ENCODE assay signal across 8 cellular contexts in genomic region chr1:166876540-166876838, GRCh38. TPM values are rescaled to one million over a fixed set of nuclear protein-coding genes. Genes with fewer than 3 reads are reported as not detected.
A peak's percentile ranks its signal among the peaks of the same experiment; 100 is the strongest.
DNase-seq lines count a peak whose midpoint lies in the region; ATAC-seq and TF ChIP-seq lines count a peak whose summit lies in the region.

No MANE protein-coding gene starts in this region.

- intact Hi-C loops in head of caudate nucleus (cut with DNase I): loop anchor here (1.0 kb wide), 1 partner anchor 37 kb away; the partner anchor contains the start of gene POGK

- no peaks in the 10 kb centered on the region for H3K4me1 Mint-ChIP-seq in glutamatergic neuron (ENCODE audit: low read depth, unreplicated experiment)

- H3K27me3 ChIP-seq in AG04450 (ENCODE audit: control insufficient read depth, insufficient read depth, low read length): no peaks in the 10 kb centered on the region
- H3K27me3 ChIP-seq in thoracic aorta (replicated peaks; ENCODE audit: insufficient read depth): no peaks in the 10 kb centered on the region

- peaks cover 0 to 32% of the 10 kb centered on the region in 2 donors for H3K4me1 ChIP-seq in thoracic aorta (ENCODE audit: control insufficient read depth in 1 of 2, low read depth in 2 of 2)

- H3K4me3 Mint-ChIP-seq in glutamatergic neuron (ENCODE audit: unreplicated experiment): peak overlapping the region; percentile 90

- no peak for TF ChIP-seq CTCF in AG04450 (IDR thresholded peaks at IDR 0.05; ENCODE audit: low read depth, low read length)
- peak; percentile 45 for TF ChIP-seq CTCF in RWPE1 (conservative IDR thresholded peaks at IDR 0.05; ENCODE audit: low read depth)
- TF ChIP-seq CTCF in glutamatergic neuron (IDR thresholded peaks at IDR 0.05; ENCODE audit: partially characterized antibody, unreplicated experiment): no peak
- TF ChIP-seq CTCF in thoracic aorta (IDR thresholded peaks at IDR 0.05): peak; percentile 39

- peak; percentile 0 for ATAC-seq in GM21526 (IDR thresholded peaks at IDR 0.05; ENCODE audit: low FRiP score, unreplicated experiment)
- ATAC-seq in thoracic aorta (ENCODE audit: insufficient number of reproducible peaks, low FRiP score, low read depth): no peak
- no peak for ATAC-seq in HG03097 (IDR thresholded peaks at IDR 0.05; ENCODE audit: low FRiP score, unreplicated experiment)

- peak overlapping the region; percentile 94 for H3K27ac Mint-ChIP-seq in glutamatergic neuron (ENCODE audit: unreplicated experiment)

- CTCF ChIA-PET in AG04450 (lab: Charles Lee) (interaction anchor here (0.6 to 1.7 kb wide), 6 partner anchors 8 to 344 kb away, joined by 3 to 4 read pairs (median 4); partner anchors contain the start of gene POU2F1), RWPE1 (lab: Yijun Ruan, JAX) (interaction anchor here (1.5 to 1.7 kb wide), 2 partner anchors 34 to 180 kb away, joined by 4 to 6 read pairs; no protein-coding TSS in a partner anchor)

- peaks cover 2% of the 10 kb centered on the region for H3K27me3 Mint-ChIP-seq in glutamatergic neuron (ENCODE audit: unreplicated experiment)

- H3K9me3 ChIP-seq in AG04450 (ENCODE audit: control insufficient read depth, insufficient read depth, low read length): no peaks in the 10 kb centered on the region; the same call in 1 of the 2 replicates
- no peaks in the 10 kb centered on the region for H3K9me3 ChIP-seq in thoracic aorta

- H3K27ac ChIP-seq in AG04450 (ENCODE audit: low read depth, low read length) (no peak overlapping the region), RWPE1 (peak overlapping the region; percentile 91), thoracic aorta (peak overlapping the region in 1 of 2 donors; percentile 92)

- no peak for DNase-seq in AG04450 (ENCODE audit: low read depth, low spot score)
- no peak for DNase-seq in RWPE1 (ENCODE audit: low spot score)
- DNase-seq in glutamatergic neuron: no peak
- DNase-seq in thoracic aorta (ENCODE audit: low spot score): no peak
- no peak for DNase-seq in head of caudate nucleus
- no peak for DNase-seq in NK-92 treated with Interleukin-12 subunit alpha and Interleukin-12 subunit beta, amount 100 ng/mL, for 24 hours (lab: John Stamatoyannopoulos, UW)

- H3K36me3 Mint-ChIP-seq in glutamatergic neuron (ENCODE audit: unreplicated experiment): no peaks in the 10 kb centered on the region

- H3K4me3 ChIP-seq in AG04450 (ENCODE audit: low read depth, low read length): peak overlapping the region; percentile 80
- peak overlapping the region; percentile 98 for H3K4me3 ChIP-seq in thoracic aorta

- peaks cover 14% of the 10 kb centered on the region for H3K9me3 Mint-ChIP-seq in glutamatergic neuron (ENCODE audit: unreplicated experiment)

- H3K36me3 ChIP-seq in thoracic aorta: no peaks in the 10 kb centered on the region

- POLR2A ChIA-PET in AG04450 (lab: Yijun Ruan, JAX): interaction anchor here (0.6 to 1.3 kb wide), 4 partner anchors 12 to 37 kb away, joined by 3 to 6 read pairs (median 4); partner anchors contain the start of gene POGK
- POLR2A ChIA-PET in RWPE1 (lab: Yijun Ruan, JAX; ENCODE audit: low non-redundant PET): interaction anchor here (0.8 kb wide), 1 partner anchor 12 kb away, joined by 8 read pairs; no protein-coding TSS in a partner anchor

RNA-seq across cellular contexts. Expression of gene TADA1, which starts 0.4 kb away (rescaled TPM):
- polyA plus RNA-seq in AG04450 (2011; rRNA removed): 10.7 and 13.3 TPM in 2 replicates
- 11.3 and 13.2 TPM in 2 replicates for polyA minus RNA-seq in AG04450 (2011; rRNA and poly(A)+ RNA removed)
- total RNA-seq in glutamatergic neuron (ENCODE audit: unreplicated experiment): 15.9 TPM
- total RNA-seq in thoracic aorta: 1 to 10 TPM; 5.7 to 6.5 TPM

RNA-seq across cellular contexts. Expression of gene POGK, which starts 37.2 kb away (rescaled TPM):
- 18.3 and 21.9 TPM in 2 replicates for polyA plus RNA-seq in AG04450 (2011; rRNA removed)
- polyA minus RNA-seq in AG04450 (2011; rRNA and poly(A)+ RNA removed): 25.7 and 26.2 TPM in 2 replicates
- total RNA-seq in glutamatergic neuron (ENCODE audit: unreplicated experiment) (60.3 TPM), thoracic aorta (10 to 100 TPM; 33.7 to 54.6 TPM)

Comparison
In these comparisons a context has a peak if more than half of its experiments do, and no peak if none do; other contexts are left out.
1. CTCF ChIP-seq: peak in RWPE1 (single experiment) and thoracic aorta (single experiment); none in AG04450 (single experiment) and glutamatergic neuron (single experiment).